ENCODE assay signal across 1 cellular context in the genomic region with DNA sequence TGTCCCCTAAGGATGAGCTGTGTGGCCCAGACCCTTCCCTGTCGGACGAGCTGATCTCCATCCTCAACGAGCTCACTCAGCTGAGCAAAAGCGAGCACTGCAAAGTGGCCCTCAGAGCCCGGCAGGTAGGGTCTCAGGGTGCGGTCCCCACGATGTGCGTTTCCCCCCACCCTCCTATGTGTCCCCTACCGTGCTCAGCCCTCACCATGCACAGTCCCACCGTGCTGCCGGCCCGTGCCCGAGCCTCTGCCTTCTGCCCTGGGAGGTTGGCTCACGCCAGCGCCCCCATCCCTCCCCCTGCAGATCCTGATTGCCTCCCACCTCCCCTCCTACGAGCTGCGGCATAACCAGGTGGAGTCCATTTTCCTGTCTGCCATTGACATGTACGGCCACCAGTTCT.
TF ChIP-seq lines count a peak whose summit lies in the region.

No MANE protein-coding gene starts in this region.

TF ChIP-seq in WTC11, 78 proteins besides CTCF, POLR2A, EP300 and RAD21 (continued from another document):
- TF ChIP-seq GTF2I (CRISPR knock-in tag; conservative IDR thresholded peaks at IDR 0.05): no peak
- TF ChIP-seq ELF4 (CRISPR knock-in tag; IDR thresholded peaks at IDR 0.05; ENCODE audit: low read depth): no peak
- TF ChIP-seq NR1H2 (CRISPR knock-in tag; IDR thresholded peaks at IDR 0.05): no peak
- TF ChIP-seq EMX1 (CRISPR knock-in tag; IDR thresholded peaks at IDR 0.05): no peak
- no peak for TF ChIP-seq ZBTB21 (CRISPR knock-in tag; IDR thresholded peaks at IDR 0.05; ENCODE audit: borderline replicate concordance)
- no peak for TF ChIP-seq RORB (CRISPR knock-in tag; IDR thresholded peaks at IDR 0.05)
- TF ChIP-seq GABPB1 (CRISPR knock-in tag; IDR thresholded peaks at IDR 0.05): no peak
- no peak for TF ChIP-seq ZNF232 (CRISPR knock-in tag; IDR thresholded peaks at IDR 0.05)
- TF ChIP-seq NR3C1 (CRISPR knock-in tag; conservative IDR thresholded peaks at IDR 0.05; ENCODE audit: low read depth): no peak
- TF ChIP-seq, protein P1, sequence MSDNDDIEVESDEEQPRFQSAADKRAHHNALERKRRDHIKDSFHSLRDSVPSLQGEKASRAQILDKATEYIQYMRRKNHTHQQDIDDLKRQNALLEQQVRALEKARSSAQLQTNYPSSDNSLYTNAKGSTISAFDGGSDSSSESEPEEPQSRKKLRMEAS (CRISPR knock-in tag; IDR thresholded peaks at IDR 0.05): no peak
